ENCODE assay signal across 9 cellular contexts in the genomic region with DNA sequence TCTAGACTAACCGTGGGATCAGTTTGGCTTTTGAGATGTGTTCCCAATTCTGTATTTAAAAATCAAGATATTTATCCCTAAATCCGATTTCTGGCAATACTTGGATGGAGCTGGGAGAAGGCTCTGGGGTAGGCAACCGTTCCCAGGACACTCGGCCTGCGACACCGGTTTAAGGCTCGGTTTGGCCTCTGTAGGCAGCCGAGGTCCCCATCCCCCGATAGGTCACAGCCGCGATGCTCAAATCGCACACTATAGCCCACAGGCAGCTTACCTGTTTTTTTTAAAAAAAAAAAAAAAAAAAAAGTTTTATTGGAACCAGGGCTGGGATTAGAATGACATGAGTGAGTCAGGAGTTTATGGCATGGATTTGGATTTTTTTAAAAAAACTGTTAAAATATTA. TPM values are rescaled to one million over a fixed set of nuclear protein-coding genes. Genes with fewer than 3 reads are reported as not detected.
DNase-seq lines count a peak whose midpoint lies in the region; ATAC-seq, FAIRE-seq and TF ChIP-seq lines count a peak whose summit lies in the region.
"Had no signal": no experiment of that assay in that cellular context is flagged by ENCODE, and none has a peak within 500 bp of the region (broad histone marks: within the 10 kb centered on the region; RNA-seq: fewer than 3 reads in every experiment).

No MANE protein-coding gene starts in this region.

- no peak overlapping the region for H3K23ac ChIP-seq in mesendoderm (ENCODE audit: low read length)

- no peak overlapping the region for H2BK5ac ChIP-seq in mesendoderm (ENCODE audit: low read length)

- peak overlapping the region; percentile 100 for H2AFZ ChIP-seq in K562 (ENCODE audit: low read depth, low read length)

- TF ChIP-seq EP300 in K562 (IDR thresholded peaks at IDR 0.05; ENCODE audit: low read length), result no peak

- no peak for TF ChIP-seq RAD21 in K562 (CRISPR knock-in tag; conservative IDR thresholded peaks at IDR 0.05 in 1 of 2, IDR thresholded peaks at IDR 0.05 in 1 of 2)

- no peak overlapping the region for H2AK5ac ChIP-seq in mesendoderm (ENCODE audit: low read length)

- H4K8ac ChIP-seq in mesendoderm (ENCODE audit: low read depth, low read length), result no peak overlapping the region

- no peaks in the 10 kb centered on the region for H3K36me3 ChIP-seq in left ventricle myocardium inferior
- peaks cover 17% of the 10 kb centered on the region; the same call in 2 of the 3 replicates for H3K36me3 ChIP-seq in K562 (ENCODE audit: control insufficient read depth, insufficient read depth, low read length)
- H3K36me3 ChIP-seq in mesendoderm (ENCODE audit: control insufficient read depth, insufficient read depth, low read length), result no peaks in the 10 kb centered on the region
- H3K36me3 ChIP-seq in uterus, result no peaks in the 10 kb centered on the region

- in situ Hi-C loops in K562 (cut with MboI), result no loop called here

- peaks cover 39% of the 10 kb centered on the region for H3K4me1 ChIP-seq in left ventricle myocardium inferior
- peaks cover 7 to 13% of the 10 kb centered on the region in 2 experiments for H3K4me1 ChIP-seq in K562 (replicated peaks in 1 of 2; ENCODE audit: control insufficient read depth in 2 of 2, insufficient read depth in 2 of 2, low read length in 2 of 2)
- peaks cover 2% of the 10 kb centered on the region for H3K4me1 ChIP-seq in mesendoderm (ENCODE audit: control insufficient read depth, low read depth, low read length)
- H3K4me1 ChIP-seq in uterus, result peaks cover 0 to 5% of the 10 kb centered on the region in 2 donors
- H3K4me1 ChIP-seq: foreskin keratinocyte had no signal

- H3K4me3 ChIP-seq in left ventricle myocardium inferior, result peak overlapping the region; percentile 96
- H3K4me3 ChIP-seq in K562, result peak overlapping the region; percentile 88
- peak overlapping the region; percentile 97 for H3K4me3 ChIP-seq in mesendoderm (ENCODE audit: low read length)
- H3K4me3 ChIP-seq in uterus, result peak overlapping the region; percentile 86 to 95

- H4K20me1 ChIP-seq in K562 (replicated peaks; ENCODE audit: control insufficient read depth, insufficient read depth, low read length), result peaks cover 13% of the 10 kb centered on the region; the same call in 1 of the 2 replicates

- no peak overlapping the region for H3K4ac ChIP-seq in mesendoderm (ENCODE audit: low read depth, low read length)

- 16% methylated on average over 12 of the region's 12 CpGs for WGBS in K562 (ENCODE audit: insufficient coverage, low coverage, missing lambda C conversion rate)
- WGBS in mesendoderm (ENCODE audit: extremely low coverage, insufficient coverage, low lambda C conversion rate), result no CpG with 5 or more reads among the region's 12 CpGs

- no TSS peak for BruUV-seq in K562 (replicated peaks; lab: Mats Ljungman, UMichigan)

- H3K4me2 ChIP-seq in K562 (ENCODE audit: insufficient read depth, low read length) (peak overlapping the region; percentile 98), mesendoderm (ENCODE audit: low read length) (peak overlapping the region; percentile 80)

- TF ChIP-seq CTCF in left ventricle myocardium inferior (IDR thresholded peaks at IDR 0.05; ENCODE audit: borderline replicate concordance) (no peak), K562 (IDR thresholded peaks at IDR 0.05 in 2 of 3, conservative IDR thresholded peaks at IDR 0.05 in 1 of 3; ENCODE audit: insufficient read depth in 2 of 3, low read depth in 1 of 3, low read length in 3 of 3) (no peak), uterus (IDR thresholded peaks at IDR 0.05) (no peak)

- POLR2A ChIA-PET in K562 (lab: Yijun Ruan, JAX), result interaction anchor here (0.6 to 3.4 kb wide), 10 partner anchors 8 to 1474 kb away, joined by 3 to 19 read pairs (median 8); a partner anchor contains a TSS

- DNase-seq in left ventricle myocardium inferior (no peak), left cardiac atrium (no peak), K562 (ENCODE audit: extremely low read depth in 1 of 4, low spot score in 3 of 4) (peak in 1 of 4 experiments; percentile 22), mesendoderm (peak; percentile 32), uterus (no peak), NCI-H526 treated with DMSO at 0.1 percent for 48 hours (lab: John Stamatoyannopoulos, UW) (no peak), kidney tubule cell (ENCODE audit: low spot score) (no peak), germinal center (ENCODE audit: low spot score) (no peak)

- peak overlapping the region; percentile 67 for H3K56ac ChIP-seq in mesendoderm (ENCODE audit: low read length)

- no peak overlapping the region for H4K5ac ChIP-seq in mesendoderm (ENCODE audit: low read length)

- H3K27ac ChIP-seq in left ventricle myocardium inferior (replicated peaks), result peak overlapping the region; percentile 83
- H3K27ac ChIP-seq in K562 (ENCODE audit: extremely low read depth, low read depth, low read length), result peak overlapping the region; percentile 47
- no peak overlapping the region for H3K27ac ChIP-seq in mesendoderm (ENCODE audit: low read depth, low read length)
- no peak overlapping the region for H3K27ac ChIP-seq in uterus
- H3K27ac ChIP-seq: foreskin keratinocyte had no signal

- no peaks in the 10 kb centered on the region for H3K27me3 ChIP-seq in left ventricle myocardium inferior (ENCODE audit: low read depth)
- H3K27me3 ChIP-seq in K562 (ENCODE audit: control insufficient read depth in 2 of 2, insufficient read depth in 2 of 2, low read length in 2 of 2), result no peaks in the 10 kb centered on the region
- H3K27me3 ChIP-seq in mesendoderm (ENCODE audit: insufficient read depth, low read length, poor library complexity), result no peaks in the 10 kb centered on the region
- no peaks in the 10 kb centered on the region for H3K27me3 ChIP-seq in uterus
- H3K27me3 ChIP-seq: foreskin keratinocyte had no signal

- no peak overlapping the region for H2BK15ac ChIP-seq in mesendoderm (replicated peaks; ENCODE audit: low read depth)

- no peak overlapping the region for H2BK120ac ChIP-seq in mesendoderm (ENCODE audit: low read depth, low read length)

- H3K79me1 ChIP-seq in mesendoderm (ENCODE audit: low read length), result peaks cover 10% of the 10 kb centered on the region

- no peaks in the 10 kb centered on the region for H3K9me3 ChIP-seq in left ventricle myocardium inferior (replicated peaks)
- H3K9me3 ChIP-seq in K562 (replicated peaks; ENCODE audit: control insufficient read depth, insufficient read depth, low read depth, low read length), result no peaks in the 10 kb centered on the region
- no peaks in the 10 kb centered on the region for H3K9me3 ChIP-seq in uterus

- FAIRE-seq in K562 (lab: Jason Lieb, UNC), result no peak

- ATAC-seq in left cardiac atrium, result no peak
- no peak for ATAC-seq in K562

- CTCF ChIA-PET in K562 (lab: Yijun Ruan, JAX; ENCODE audit: low intra/inter-chr PET ratio), result no interaction called here

- TF ChIP-seq POLR2A in K562 (conservative IDR thresholded peaks at IDR 0.05) (no peak), uterus (IDR thresholded peaks at IDR 0.05) (no peak)

- H3K79me2 ChIP-seq in K562 (ENCODE audit: control insufficient read depth, insufficient read depth, low read length), result peaks cover 28% of the 10 kb centered on the region
- H3K79me2 ChIP-seq in mesendoderm (ENCODE audit: control insufficient read depth, insufficient read depth, low read length), result peaks cover 12% of the 10 kb centered on the region

- H3K18ac ChIP-seq in mesendoderm (ENCODE audit: low read length), result no peak overlapping the region

- intact Hi-C loops in left ventricle myocardium inferior (cut with micrococcal nuclease) (no loop called here), left cardiac atrium (cut with DNase I) (no loop called here), K562 (cut with micrococcal nuclease) (no loop called here), uterus (cut with DNase I; ENCODE audit: low total_unique reads) (no loop called here)

- no peaks in the 10 kb centered on the region for H3K9me1 ChIP-seq in K562 (ENCODE audit: control insufficient read depth, insufficient read depth, low read length)

- peak overlapping the region; percentile 80 to 84; a peak in 3 of 4 replicates for H3K9ac ChIP-seq in K562 (ENCODE audit: insufficient read depth in 1 of 2, low read depth in 2 of 2, low read length in 2 of 2)
- no peak overlapping the region for H3K9ac ChIP-seq in mesendoderm (ENCODE audit: low read length)

RNA-seq across cellular contexts. Expression of a gene that starts 0.7 kb away (rescaled TPM):
- total RNA-seq in left ventricle myocardium inferior (12.7 TPM), left cardiac atrium (1 to 10 TPM; 8.0 to 9.3 TPM), K562 (2014; rRNA removed) (3.8 and 4.4 TPM in 2 replicates), K562 (2014; rRNA removed; fragmentation: Illumina TruSeq; extraction: Trizol) (3.3 and 4.4 TPM in 2 replicates), K562 (2015; rRNA removed; fragmentation: Illumina TruSeq; extraction: Trizol) (4.1 TPM in 2 replicates), K562 (2021) (9.2 and 9.6 TPM in 2 replicates), uterus (10 to 100 TPM in 1 of 4 donors, 1 to 10 TPM in 3; 2.9 to 17.5 (median 5.1) TPM)
- total RNA-seq in K562 (2011; cell fraction: chromatin; rRNA removed; ENCODE audit: low replicate concordance), result 6.2 and 11.8 TPM in 2 replicates
- 5.5 and 6.1 TPM in 2 replicates for total RNA-seq in K562 (2011; cell fraction: nucleolus; rRNA removed)
- 7.3 and 7.6 TPM in 2 replicates for total RNA-seq in K562 (2011; cell fraction: nucleoplasm; rRNA removed)
- polyA plus RNA-seq in K562 (2011; rRNA removed) (2.4 and 2.8 TPM in 2 replicates), K562 (2014; fragmentation: Illumina TruSeq; extraction: Trizol) (8.7 and 9.9 TPM in 2 replicates), K562 (2014; fragmentation: Nextera tagmentation; extraction: Ambion mirVana) (1 to 10 TPM; 1.5 to 2.0 TPM), K562 (2014; rRNA removed) (3.1 and 4.9 TPM in 2 replicates)
- polyA plus RNA-seq in K562 (2011; cell fraction: cytosol; rRNA removed), result 1.2 TPM in 2 replicates
- polyA plus RNA-seq in K562 (2011; cell fraction: nucleus; rRNA removed), result 2.6 and 3.5 TPM in 2 replicates
- 5.6 and 6.2 TPM in 2 replicates for polyA plus RNA-seq in K562 (2012)
- polyA minus RNA-seq in K562 (2011; rRNA and poly(A)+ RNA removed), result 4.2 and 4.6 TPM in 2 replicates
- polyA minus RNA-seq in K562 (2011; cell fraction: cytosol; rRNA and poly(A)+ RNA removed), result 2.6 and 2.8 TPM in 2 replicates
- 6.1 and 6.3 TPM in 2 replicates for polyA minus RNA-seq in K562 (2011; cell fraction: nucleus; rRNA and poly(A)+ RNA removed)
- polyA plus RNA-seq in mesendoderm (2013, experiment 1 of 2), result 12.7 TPM
- polyA plus RNA-seq in mesendoderm (2013, experiment 2 of 2), result 13.3 TPM

RNA-seq across cellular contexts. Expression of a gene that starts 29.6 kb away (rescaled TPM):
- total RNA-seq in left ventricle myocardium inferior (743 TPM), left cardiac atrium (100 to 1,000 TPM; 454 to 516 TPM), K562 (2014; rRNA removed) (356 and 389 TPM in 2 replicates), K562 (2014; rRNA removed; fragmentation: Illumina TruSeq; extraction: Trizol) (559 and 608 TPM in 2 replicates), K562 (2015; rRNA removed; fragmentation: Illumina TruSeq; extraction: Trizol) (452 and 493 TPM in 2 replicates), K562 (2021) (409 and 465 TPM in 2 replicates), uterus (100 to 1,000 TPM; 126 to 327 (median 230) TPM)
- total RNA-seq in K562 (2011; cell fraction: chromatin; rRNA removed; ENCODE audit: low replicate concordance), result 125 and 199 TPM in 2 replicates
- 102 and 104 TPM in 2 replicates for total RNA-seq in K562 (2011; cell fraction: nucleolus; rRNA removed)
- 144 and 173 TPM in 2 replicates for total RNA-seq in K562 (2011; cell fraction: nucleoplasm; rRNA removed)
- polyA plus RNA-seq in K562 (2011; rRNA removed) (766 and 904 TPM in 2 replicates), K562 (2014; fragmentation: Illumina TruSeq; extraction: Trizol) (466 and 557 TPM in 2 replicates), K562 (2014; fragmentation: Nextera tagmentation; extraction: Ambion mirVana) (1,000 to 10,000 TPM; 1,372 to 1,475 TPM), K562 (2014; rRNA removed) (557 and 719 TPM in 2 replicates)
- polyA plus RNA-seq in K562 (2011; cell fraction: cytosol; rRNA removed), result 279 and 353 TPM in 2 replicates
- polyA plus RNA-seq in K562 (2011; cell fraction: nucleus; rRNA removed), result 162 and 279 TPM in 2 replicates
- polyA plus RNA-seq in K562 (2012), result 367 and 617 TPM in 2 replicates
- 359 and 407 TPM in 2 replicates for polyA minus RNA-seq in K562 (2011; rRNA and poly(A)+ RNA removed)
- polyA minus RNA-seq in K562 (2011; cell fraction: cytosol; rRNA and poly(A)+ RNA removed), result 174 and 190 TPM in 2 replicates
- 66.1 and 141 TPM in 2 replicates for polyA minus RNA-seq in K562 (2011; cell fraction: nucleus; rRNA and poly(A)+ RNA removed)
- polyA plus RNA-seq in mesendoderm (2013, experiment 1 of 2), result 435 TPM
- polyA plus RNA-seq in mesendoderm (2013, experiment 2 of 2), result 440 TPM

RNA-seq across cellular contexts. Expression of a gene that starts 29.8 kb away (rescaled TPM):
- total RNA-seq in left ventricle myocardium inferior, result 10.0 TPM
- total RNA-seq in left cardiac atrium, result 10 to 100 TPM in 1 of 2 donors, 1 to 10 TPM in 1; 7.3 to 11.0 TPM
- total RNA-seq in K562 (2011; cell fraction: chromatin; rRNA removed; ENCODE audit: low replicate concordance), result 9.9 and 21.8 TPM in 2 replicates
- 6.8 TPM in 2 replicates for total RNA-seq in K562 (2011; cell fraction: nucleolus; rRNA removed)
- total RNA-seq in K562 (2011; cell fraction: nucleoplasm; rRNA removed), result 12.8 and 24.7 TPM in 2 replicates
- 13.6 and 14.4 TPM in 2 replicates for total RNA-seq in K562 (2014; rRNA removed)
- total RNA-seq in K562 (2014; rRNA removed; fragmentation: Illumina TruSeq; extraction: Trizol), result 16.0 and 16.9 TPM in 2 replicates
- total RNA-seq in K562 (2015; rRNA removed; fragmentation: Illumina TruSeq; extraction: Trizol), result 17.2 and 18.4 TPM in 2 replicates
- 9.7 and 11.7 TPM in 2 replicates for total RNA-seq in K562 (2021)
- polyA plus RNA-seq in K562 (2011; rRNA removed), result 6.7 and 13.8 TPM in 2 replicates
- 1.2 and 1.8 TPM in 2 replicates for polyA plus RNA-seq in K562 (2011; cell fraction: cytosol; rRNA removed)
- 4.2 and 5.9 TPM in 2 replicates for polyA plus RNA-seq in K562 (2011; cell fraction: nucleus; rRNA removed)
- 12.6 and 13.0 TPM in 2 replicates for polyA plus RNA-seq in K562 (2012)
- 11.8 and 14.5 TPM in 2 replicates for polyA plus RNA-seq in K562 (2014; fragmentation: Illumina TruSeq; extraction: Trizol)
- 10 to 100 TPM; 30.7 to 35.6 TPM for polyA plus RNA-seq in K562 (2014; fragmentation: Nextera tagmentation; extraction: Ambion mirVana)
- 13.9 and 23.4 TPM in 2 replicates for polyA plus RNA-seq in K562 (2014; rRNA removed)
- 5.2 and 5.5 TPM in 2 replicates for polyA minus RNA-seq in K562 (2011; rRNA and poly(A)+ RNA removed)
- polyA minus RNA-seq in K562 (2011; cell fraction: cytosol; rRNA and poly(A)+ RNA removed), result 2.2 and 3.6 TPM in 2 replicates
- 4.4 and 7.2 TPM in 2 replicates for polyA minus RNA-seq in K562 (2011; cell fraction: nucleus; rRNA and poly(A)+ RNA removed)
- polyA plus RNA-seq in mesendoderm (2013, experiment 1 of 2), result 20.3 TPM
- polyA plus RNA-seq in mesendoderm (2013, experiment 2 of 2), result 21.7 TPM
- total RNA-seq in uterus, result 10 to 100 TPM in 3 of 4 donors, 1 to 10 TPM in 1; 7.4 to 72.0 (median 14.5) TPM

Comparison
In these comparisons a context has a peak if more than half of its experiments do, and no peak if none do; other contexts are left out.
1. H3K27ac ChIP-seq: peak in left ventricle myocardium inferior (single experiment) and K562 (single experiment); none in mesendoderm (single experiment) and uterus (0 of 2).
2. Peak in every context shown above with its lines, with median percentiles within 50 percentile points of each other: H3K4me3 ChIP-seq.